In genomic region chr7:12728192-12728538, GRCh38 we compare ENCODE assay signal across 17 cellular contexts. TPM values are rescaled to one million over a fixed set of nuclear protein-coding genes. Genes with fewer than 3 reads are reported as not detected.
DNase-seq lines count a peak whose midpoint lies in the region; ATAC-seq, FAIRE-seq and TF ChIP-seq lines count a peak whose summit lies in the region.
"Had no signal": no experiment of that assay in that cellular context is flagged by ENCODE, and none has a peak within 500 bp of the region (broad histone marks: within the 10 kb centered on the region; RNA-seq: fewer than 3 reads in every experiment).

No MANE protein-coding gene starts in this region.

- no peak for TF ChIP-seq CTCF in astrocyte (IDR thresholded peaks at IDR 0.05; ENCODE audit: insufficient read depth, low read depth, low read length)
- TF ChIP-seq CTCF in heart left ventricle (IDR thresholded peaks at IDR 0.05), result no peak
- no peak for TF ChIP-seq CTCF in esophagus muscularis mucosa (IDR thresholded peaks at IDR 0.05)

- no peak for TF ChIP-seq EP300 in esophagus muscularis mucosa (IDR thresholded peaks at IDR 0.05)

- no peaks in the 10 kb centered on the region for H3K27me3 Mint-ChIP-seq in astrocyte (ENCODE audit: low read depth, unreplicated experiment)

- ATAC-seq in heart left ventricle (peak; percentile 66 to 84 (median 73)), HG02678 (IDR thresholded peaks at IDR 0.05; ENCODE audit: unreplicated experiment) (no peak)
- ATAC-seq: left lobe of liver had no signal

- no peaks in the 10 kb centered on the region for H4K20me1 ChIP-seq in astrocyte (ENCODE audit: insufficient read depth, low read length)

- no peak for TF ChIP-seq POLR2A in heart left ventricle (IDR thresholded peaks at IDR 0.05)
- TF ChIP-seq POLR2A in esophagus muscularis mucosa (IDR thresholded peaks at IDR 0.05; ENCODE audit: low read depth), result no peak

- H2AFZ ChIP-seq in astrocyte (ENCODE audit: low read depth, low read length), result no peak overlapping the region
- H2AFZ ChIP-seq: PC-9 had no signal

- no peak for FAIRE-seq in astrocyte (lab: Jason Lieb, UNC)
- FAIRE-seq: urothelium cell line had no signal

- H3K9me3 Mint-ChIP-seq in astrocyte (ENCODE audit: unreplicated experiment), result no peaks in the 10 kb centered on the region
- H3K9me3 Mint-ChIP-seq: activated T-helper 1 cell treated with anti-CD3 and anti-CD28 coated beads, Interleukin-12 subunit alpha, Interleukin-12 subunit beta, Interleukin-2, Interleukin-4 antibody, amounts not matched to agents 30 ng/mL and 10 ng/mL and 1 ng/mL, durations not matched to agents 14 hours and 24 hours and 36 hours had no signal

- H3K27me3 ChIP-seq in astrocyte (ENCODE audit: insufficient read depth, low read length) (no peaks in the 10 kb centered on the region), heart left ventricle (no peaks in the 10 kb centered on the region), skeletal muscle tissue (ENCODE audit: control insufficient read depth in 3 of 3, insufficient read depth in 3 of 3, low read length in 3 of 3) (no peaks in the 10 kb centered on the region), esophagus muscularis mucosa (no peaks in the 10 kb centered on the region)
- H3K27me3 ChIP-seq: colonic mucosa, stomach had no signal

- intact Hi-C loops in heart left ventricle (cut with DNase I) (loop anchor here in 7 of 10 donors (1.0 to 5.0 kb wide), 4 partner anchors 13 to 41 kb away; partner anchors contain the start of gene ARL4A (in 6 of the 7)), esophagus muscularis mucosa (cut with DNase I) (no loop called here)

- peak overlapping the region; percentile 37 for H3K27ac Mint-ChIP-seq in astrocyte (ENCODE audit: unreplicated experiment)
- H3K27ac Mint-ChIP-seq: activated T-helper 1 cell treated with anti-CD3 and anti-CD28 coated beads, Interleukin-12 subunit alpha, Interleukin-12 subunit beta, Interleukin-2, Interleukin-4 antibody, amounts not matched to agents 30 ng/mL and 10 ng/mL and 1 ng/mL, durations not matched to agents 14 hours and 24 hours and 36 hours had no signal

- no peaks in the 10 kb centered on the region for H3K9me3 ChIP-seq in astrocyte (ENCODE audit: insufficient read depth, low read depth, low read length)
- H3K9me3 ChIP-seq in heart left ventricle, result no peaks in the 10 kb centered on the region
- H3K9me3 ChIP-seq in skeletal muscle tissue (ENCODE audit: control insufficient read depth in 3 of 3, low read length in 3 of 3), result no peaks in the 10 kb centered on the region
- no peaks in the 10 kb centered on the region for H3K9me3 ChIP-seq in esophagus muscularis mucosa
- H3K9me3 ChIP-seq: colonic mucosa, prostate gland, stomach had no signal

- H3K4me3 Mint-ChIP-seq in astrocyte (ENCODE audit: unreplicated experiment), result no peak overlapping the region
- H3K4me3 Mint-ChIP-seq: activated T-helper 1 cell treated with anti-CD3 and anti-CD28 coated beads, Interleukin-12 subunit alpha, Interleukin-12 subunit beta, Interleukin-2, Interleukin-4 antibody, amounts not matched to agents 30 ng/mL and 10 ng/mL and 1 ng/mL, durations not matched to agents 14 hours and 24 hours and 36 hours had no signal

- H3K79me2 ChIP-seq in astrocyte (ENCODE audit: insufficient read depth, low read length), result no peaks in the 10 kb centered on the region

- H3K9ac ChIP-seq in astrocyte (ENCODE audit: low read length) (no peak overlapping the region), skeletal muscle tissue (ENCODE audit: low read depth in 1 of 3, low read length in 3 of 3) (no peak overlapping the region)

- DNase-seq in NCI-H748 (lab: John Stamatoyannopoulos, UW; ENCODE audit: unreplicated experiment), result peak; percentile 8
- no peak for DNase-seq in NCI-H748 treated with DMSO at 0.1 percent for 48 hours (lab: John Stamatoyannopoulos, UW)
- no peak for DNase-seq in astrocyte (ENCODE audit: low read depth)
- peak in 1 of 5 donors; percentile 25 for DNase-seq in heart left ventricle
- no peak for DNase-seq in activated CD4-positive, alpha-beta T cell treated with anti-CD3 and anti-CD28 coated beads, Interleukin-2, amount 50 U/mL, for 4 hours
- DNase-seq in esophagus muscularis mucosa (ENCODE audit: extremely low spot score), result no peak
- DNase-seq: colonic mucosa; NCI-H345; PC-9; stimulated activated CD4-positive, alpha-beta T cell treated with anti-CD3 and anti-CD28 coated beads, Interleukin-15, amount 100 ng/mL, for 24 hours; stomach had no signal

- no peak overlapping the region for H3K4me2 ChIP-seq in astrocyte (ENCODE audit: low read length)
- H3K4me2 ChIP-seq: PC-9 had no signal

- H3K4me1 ChIP-seq in astrocyte (ENCODE audit: insufficient read depth, low read length) (peaks cover 3% of the 10 kb centered on the region), heart left ventricle (peaks cover 4 to 57% (median 40%) of the 10 kb centered on the region in 12 donors), skeletal muscle tissue (ENCODE audit: control insufficient read depth in 3 of 3, insufficient read depth in 3 of 3, low read length in 3 of 3) (peaks cover 7 to 20% (median 9%) of the 10 kb centered on the region in 3 donors), esophagus muscularis mucosa (peaks cover 19 to 25% (median 22%) of the 10 kb centered on the region in 4 donors)
- H3K4me1 ChIP-seq: colonic mucosa, prostate gland had no signal

- WGBS in heart left ventricle, 4 donors, result 39 to 43% (median 43%) methylated on average over 2 of the region's 2 CpGs
- 84% methylated on average over 2 of the region's 2 CpGs for WGBS in esophagus muscularis mucosa

- H3K27ac ChIP-seq in astrocyte (ENCODE audit: low read depth, low read length) (no peak overlapping the region), heart left ventricle (peak overlapping the region; percentile 23 to 75 (median 65)), skeletal muscle tissue (ENCODE audit: low read depth, low read length) (peak overlapping the region; percentile 8), esophagus muscularis mucosa (replicated peaks in 1 of 4) (peak overlapping the region in 1 of 4 donors; percentile 17)
- H3K27ac ChIP-seq: colonic mucosa, PC-9, prostate gland had no signal

- no peaks in the 10 kb centered on the region for H3K36me3 Mint-ChIP-seq in astrocyte (ENCODE audit: low read depth, unreplicated experiment)

- H3K4me1 Mint-ChIP-seq in astrocyte (ENCODE audit: low read depth, unreplicated experiment), result peaks cover 26% of the 10 kb centered on the region

- H3K4me3 ChIP-seq in astrocyte (ENCODE audit: insufficient read depth, low read depth, low read length) (no peak overlapping the region), heart left ventricle (peak overlapping the region in 1 of 12 donors; percentile 15), skeletal muscle tissue (ENCODE audit: low read length in 3 of 3) (no peak overlapping the region), esophagus muscularis mucosa (no peak overlapping the region)
- H3K4me3 ChIP-seq: colonic mucosa, PC-9, prostate gland had no signal

- H3K36me3 ChIP-seq in astrocyte (ENCODE audit: insufficient read depth, low read length) (no peaks in the 10 kb centered on the region), heart left ventricle (no peaks in the 10 kb centered on the region), skeletal muscle tissue (ENCODE audit: control insufficient read depth in 3 of 3, insufficient read depth in 3 of 3, low read length in 3 of 3) (no peaks in the 10 kb centered on the region), esophagus muscularis mucosa (no peaks in the 10 kb centered on the region)
- H3K36me3 ChIP-seq: colonic mucosa, prostate gland, stomach had no signal

RNA-seq across cellular contexts. Expression of gene ARL4A, which starts 40.7 kb away (rescaled TPM):
- total RNA-seq in astrocyte (34.6 and 47.0 TPM in 2 replicates), heart left ventricle (10 to 100 TPM; 12.8 to 21.4 (median 14.5) TPM), skeletal muscle tissue (35.5 TPM), esophagus muscularis mucosa (10 to 100 TPM; 34.9 to 62.3 (median 52.4) TPM)
- 10 to 100 TPM; 10.5 to 25.9 TPM for polyA plus RNA-seq in heart left ventricle
